16 cellular contexts compared by ENCODE assay signal in the genomic region with DNA sequence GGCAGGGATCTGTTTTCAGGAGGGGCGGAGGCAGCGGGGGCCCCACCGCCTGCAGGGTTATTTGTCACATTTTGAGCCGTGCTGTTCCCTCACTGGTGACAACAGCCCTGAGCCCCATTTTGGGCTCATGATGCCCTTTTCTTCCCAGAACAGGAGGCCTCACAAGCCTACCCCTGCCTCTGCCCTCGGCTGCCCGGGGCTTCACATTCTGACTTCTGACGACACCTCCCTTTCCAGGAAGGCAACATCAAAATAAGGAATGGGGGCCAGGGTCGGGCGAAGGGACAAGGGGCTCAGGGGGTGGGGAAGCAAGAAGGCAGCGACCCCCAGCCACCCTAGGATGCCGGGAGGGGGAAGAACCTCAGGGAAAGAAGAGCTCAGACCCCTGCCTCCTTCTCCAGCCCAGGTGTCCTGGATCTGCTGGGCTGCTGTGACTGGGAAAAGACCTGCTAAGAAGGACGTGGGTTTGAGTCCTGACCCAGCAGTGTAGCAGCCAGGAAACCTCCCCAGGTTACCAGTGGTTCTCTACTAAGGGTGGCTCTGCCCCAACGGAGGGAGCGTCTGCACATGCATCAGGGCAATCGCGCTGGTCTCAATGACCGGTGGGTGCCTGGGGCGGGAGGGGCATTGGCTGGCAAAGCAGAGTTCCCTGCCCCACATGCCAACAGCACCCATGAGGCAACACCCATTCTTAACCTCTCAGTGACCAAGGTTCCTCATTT. TPM values are rescaled to one million over a fixed set of nuclear protein-coding genes. Genes with fewer than 3 reads are reported as not detected.
A peak's percentile ranks its signal among the peaks of the same experiment; 100 is the strongest.
DNase-seq lines count a peak whose midpoint lies in the region; ATAC-seq and TF ChIP-seq lines count a peak whose summit lies in the region.
"Had no signal": no experiment of that assay in that cellular context is flagged by ENCODE, and none has a peak within 500 bp of the region (broad histone marks: within the 10 kb centered on the region; RNA-seq: fewer than 3 reads in every experiment).

No MANE protein-coding gene starts in this region.

- H3K27me3 ChIP-seq in SU-DHL-6 (ENCODE audit: low read length) (no peaks in the 10 kb centered on the region), osteoblast (ENCODE audit: insufficient read depth, low read length) (peaks cover 2% of the 10 kb centered on the region)
- H3K27me3 ChIP-seq: BE2C had no signal

- H3F3A ChIP-seq in SU-DHL-6 (ENCODE audit: insufficient read depth), result peaks cover 31% of the 10 kb centered on the region

- H4K20me1 ChIP-seq in SU-DHL-6 (ENCODE audit: low read depth, low read length), result no peaks in the 10 kb centered on the region
- no peaks in the 10 kb centered on the region for H4K20me1 ChIP-seq in osteoblast (ENCODE audit: insufficient read depth, low read length)

- H3K4me3 Mint-ChIP-seq in IgD-negative memory B cell, result peak overlapping the region; percentile 62 to 90 (median 87)
- H3K4me3 Mint-ChIP-seq: T-helper 1 cell treated with Interleukin-12 subunit alpha and Interleukin-12 subunit beta and Interleukin-4 antibody, amounts not matched to agents 30 μg/mL and 1 μg/mL, for 36 hours had no signal

- H3K4me3 ChIP-seq in SU-DHL-6 (ENCODE audit: insufficient read depth, low read length, poor library complexity, severe bottlenecking) (no peak overlapping the region), osteoblast (ENCODE audit: insufficient read depth, low read length) (no peak overlapping the region)
- H3K4me3 ChIP-seq: GM23248, SJSA1 had no signal

- DNase-seq in CD1c-positive myeloid dendritic cell (ENCODE audit: extremely low spot score) (peak; percentile 10), osteoblast (ENCODE audit: insufficient read length, low spot score, missing footprints) (peak; percentile 68)
- DNase-seq in stimulated activated CD4-positive, alpha-beta T cell treated with anti-CD3 and anti-CD28 coated beads, Interleukin-4, amount 100 ng/mL, for 1 hour, result no peak
- DNase-seq: BE2C, DMS153, GM23248, NCI-H1105, NCI-H1694 treated with DMSO at 0.1 percent for 48 hours, NCI-H748 treated with DMSO at 0.1 percent for 48 hours had no signal

- TF ChIP-seq CTCF in SU-DHL-6 (IDR thresholded peaks at IDR 0.05; ENCODE audit: insufficient read depth, low read length, poor library complexity, severe bottlenecking), result no peak
- no peak for TF ChIP-seq CTCF in osteoblast (IDR thresholded peaks at IDR 0.05; ENCODE audit: extremely low read depth, low read depth, low read length)

- no peaks in the 10 kb centered on the region for H3K9me2 ChIP-seq in SU-DHL-6 (replicated peaks; ENCODE audit: insufficient read depth, low read length)

- peaks cover 7% of the 10 kb centered on the region; the same call in 1 of the 2 replicates for H3K36me3 ChIP-seq in SU-DHL-6 (ENCODE audit: low read length)
- no peaks in the 10 kb centered on the region for H3K36me3 ChIP-seq in osteoblast (ENCODE audit: insufficient read depth, low read length)
- H3K36me3 ChIP-seq: BE2C, SJSA1 had no signal

- ATAC-seq in HG03097 (IDR thresholded peaks at IDR 0.05; ENCODE audit: low FRiP score, unreplicated experiment), result no peak
- ATAC-seq in HG02759 (IDR thresholded peaks at IDR 0.05; ENCODE audit: unreplicated experiment), result no peak

- H3K27ac ChIP-seq in SU-DHL-6 (ENCODE audit: low read depth, low read length) (peak overlapping the region; percentile 98), osteoblast (ENCODE audit: low read depth, low read length) (no peak overlapping the region)
- H3K27ac ChIP-seq: GM23248, SJSA1 had no signal

- H2AFZ ChIP-seq in SU-DHL-6 (ENCODE audit: low read depth, low read length, severe bottlenecking) (no peak overlapping the region), osteoblast (ENCODE audit: low read length) (no peak overlapping the region)
- H2AFZ ChIP-seq: GM23248 had no signal

- H3K9ac ChIP-seq in SU-DHL-6 (ENCODE audit: low read length), result peak overlapping the region; percentile 100; the same call in 1 of the 2 replicates
- H3K9ac ChIP-seq: GM23248 had no signal

- peaks cover 0 to 2% (median 0%) of the 10 kb centered on the region in 3 donors for H3K9me3 Mint-ChIP-seq in IgD-negative memory B cell
- H3K9me3 Mint-ChIP-seq: T-helper 1 cell treated with Interleukin-12 subunit alpha and Interleukin-12 subunit beta and Interleukin-4 antibody, amounts not matched to agents 30 μg/mL and 1 μg/mL, for 36 hours had no signal

- H3K4me1 Mint-ChIP-seq in IgD-negative memory B cell, result peaks cover 42 to 43% (median 42%) of the 10 kb centered on the region in 3 donors

- H3K9me3 ChIP-seq in SU-DHL-6 (ENCODE audit: insufficient read depth, low read length) (no peaks in the 10 kb centered on the region), osteoblast (ENCODE audit: low read depth, low read length) (no peaks in the 10 kb centered on the region)
- H3K9me3 ChIP-seq: BE2C, SJSA1 had no signal

- H3K4me1 ChIP-seq in osteoblast (ENCODE audit: insufficient read depth, low read length), result no peaks in the 10 kb centered on the region
- H3K4me1 ChIP-seq: BE2C, SJSA1 had no signal

- H3K79me2 ChIP-seq in SU-DHL-6 (ENCODE audit: insufficient read depth, low read length), result peaks cover 30% of the 10 kb centered on the region
- H3K79me2 ChIP-seq in osteoblast (ENCODE audit: insufficient read depth, low read length), result no peaks in the 10 kb centered on the region

- peak overlapping the region in 2 of 3 donors; percentile 31 to 90 for H3K27ac Mint-ChIP-seq in IgD-negative memory B cell
- H3K27ac Mint-ChIP-seq: T-helper 1 cell treated with Interleukin-12 subunit alpha and Interleukin-12 subunit beta and Interleukin-4 antibody, amounts not matched to agents 30 μg/mL and 1 μg/mL, for 36 hours had no signal

- H3K36me3 Mint-ChIP-seq in IgD-negative memory B cell, result peaks cover 13% of the 10 kb centered on the region

- H3K27me3 Mint-ChIP-seq in IgD-negative memory B cell, result no peaks in the 10 kb centered on the region

- H3K4me2 ChIP-seq in SU-DHL-6 (ENCODE audit: low read depth, low read length, poor library complexity, severe bottlenecking) (peak overlapping the region; percentile 89), osteoblast (ENCODE audit: insufficient read depth, low read length) (no peak overlapping the region)

RNA-seq across cellular contexts. Expression of gene CD79B, which starts 2.4 kb away (rescaled TPM):
- polyA plus RNA-seq in IgD-negative memory B cell, result 1,452 TPM
- 0.36 and 0.59 TPM in 2 replicates for total RNA-seq in osteoblast
- total RNA-seq: GM23248, RPMI7951, SJSA1 had no signal
- polyA plus RNA-seq: GM23248 had no signal

RNA-seq across cellular contexts. Expression of gene GH1, which starts 15.9 kb away (rescaled TPM):
- polyA plus RNA-seq in IgD-negative memory B cell, result 2.0 TPM
- not detected in 2 replicates for total RNA-seq in osteoblast
- total RNA-seq: GM23248, RPMI7951, SJSA1 had no signal
- polyA plus RNA-seq: GM23248 had no signal

RNA-seq across cellular contexts. Expression of gene CSHL1, which starts 23.5 kb away (rescaled TPM):
- polyA plus RNA-seq in IgD-negative memory B cell, result not detected
- not detected in 2 replicates for total RNA-seq in osteoblast
- total RNA-seq: GM23248, RPMI7951, SJSA1 had no signal
- polyA plus RNA-seq: GM23248 had no signal

RNA-seq across cellular contexts. Expression of gene SCN4A, which starts 38.2 kb away (rescaled TPM):
- 0.10 TPM for polyA plus RNA-seq in IgD-negative memory B cell
- total RNA-seq in osteoblast, result under 0.01 TPM in 1 of 2 replicates, not detected in the other
- total RNA-seq: GM23248, RPMI7951, SJSA1 had no signal
- polyA plus RNA-seq: GM23248 had no signal

RNA-seq across cellular contexts. Expression of gene CSH1, which starts 38.2 kb away (rescaled TPM):
- not detected for polyA plus RNA-seq in IgD-negative memory B cell
- not detected in 2 replicates for total RNA-seq in osteoblast
- total RNA-seq: GM23248, RPMI7951, SJSA1 had no signal
- polyA plus RNA-seq: GM23248 had no signal
